In genomic region chr1:181141431-181141910, GRCh38 we compare ENCODE assay signal across 8 cellular contexts.
A peak's percentile ranks its signal among the peaks of the same experiment; 100 is the strongest.
DNase-seq lines count a peak whose midpoint lies in the region; ATAC-seq lines count a peak whose summit lies in the region.

No MANE protein-coding gene starts in this region.

- peak; percentile 83 for DNase-seq in activated effector memory CD4-positive, alpha-beta T cell treated with anti-CD3 and anti-CD28 coated beads, Interleukin-2, amount 50 U/mL, for 16 hours
- DNase-seq in activated effector memory CD4-positive, alpha-beta T cell treated with Interleukin-2 at 50 U/mL for 16 hours: no peak
- DNase-seq in activated CD8-positive, alpha-beta memory T cell treated with anti-CD3 and anti-CD28 coated beads, Interleukin-2, amount 50 U/mL, for 24 hours (ENCODE audit: extremely low read depth): peak; percentile 52
- DNase-seq in germinal center (ENCODE audit: low spot score) (peak; percentile 16), kidney glomerular epithelial cell (lab: John Stamatoyannopoulos, UW) (no peak), 8988T (no peak)
- peak; percentile 24 for DNase-seq in stimulated activated CD8-positive, alpha-beta memory T cell treated with anti-CD3 and anti-CD28 coated beads, Interleukin-15, amount 100 ng/mL, for 24 hours (ENCODE audit: low read depth)

- ATAC-seq in GM21528 (IDR thresholded peaks at IDR 0.05; ENCODE audit: low FRiP score, unreplicated experiment): no peak

Comparison
In these comparisons a context has a peak if more than half of its experiments do, and no peak if none do; other contexts are left out.
1. DNase-seq: peak in activated effector memory CD4-positive, alpha-beta T cell treated with anti-CD3 and anti-CD28 coated beads, Interleukin-2, amount 50 U/mL, for 16 hours (single experiment), activated CD8-positive, alpha-beta memory T cell treated with anti-CD3 and anti-CD28 coated beads, Interleukin-2, amount 50 U/mL, for 24 hours (single experiment), germinal center (single experiment) and stimulated activated CD8-positive, alpha-beta memory T cell treated with anti-CD3 and anti-CD28 coated beads, Interleukin-15, amount 100 ng/mL, for 24 hours (single experiment); none in activated effector memory CD4-positive, alpha-beta T cell treated with Interleukin-2 at 50 U/mL for 16 hours (single experiment), kidney glomerular epithelial cell (single experiment) and 8988T (single experiment).